24 cellular contexts compared by ENCODE assay signal in genomic region chr13:65921933-65922332, GRCh38.
"Had no signal": no experiment of that assay in that cellular context is flagged by ENCODE, and none has a peak within 500 bp of the region (broad histone marks: within the 10 kb centered on the region; RNA-seq: fewer than 3 reads in every experiment).

No MANE protein-coding gene starts in this region.

- H3K4me1 Mint-ChIP-seq: activated B cell treated with CpG ODN at 0.5 μM for 24 hours; activated naive CD4-positive, alpha-beta T cell treated with anti-CD3 and anti-CD28 coated beads, Interleukin-2, amount 50 U/mL, for 24 hours; memory B cell; stimulated activated effector memory CD8-positive, alpha-beta T cell treated with anti-CD3 and anti-CD28 coated beads, Interleukin-12 subunit alpha, Interleukin-12 subunit beta, amount 100 ng/mL, for 72 hours; stimulated activated naive CD8-positive, alpha-beta T cell treated with anti-CD3 and anti-CD28 coated beads, Interleukin-15, amount 100 ng/mL, for 72 hours had no signal

- H3K4me3 Mint-ChIP-seq: activated B cell treated with CpG ODN at 0.5 μM for 24 hours; activated CD4-positive, alpha-beta memory T cell treated with anti-CD3 and anti-CD28 coated beads for 36 hours; activated naive CD4-positive, alpha-beta T cell treated with anti-CD3 and anti-CD28 coated beads, Interleukin-2, amount 50 U/mL, for 24 hours; memory B cell; natural killer cell treated with Interleukin-12 subunit alpha and Interleukin-12 subunit beta and Interleukin-15 and Interleukin-18, amount 100 ng/mL, for 72 hours; stimulated activated effector memory CD8-positive, alpha-beta T cell treated with anti-CD3 and anti-CD28 coated beads, Interleukin-12 subunit alpha, Interleukin-12 subunit beta, amount 100 ng/mL, for 72 hours; stimulated activated naive CD8-positive, alpha-beta T cell treated with anti-CD3 and anti-CD28 coated beads, Interleukin-15, amount 100 ng/mL, for 72 hours; T-helper 1 cell treated with Interleukin-12 subunit alpha and Interleukin-12 subunit beta and Interleukin-4 antibody, amounts not matched to agents 30 μg/mL and 1 μg/mL, for 36 hours had no signal

- H3K4me1 ChIP-seq: ascending aorta, gastrocnemius medialis, pancreas, psoas muscle, right atrium auricular region, suprapubic skin, tibial nerve had no signal

- H3K9me3 ChIP-seq: ascending aorta, gastrocnemius medialis, pancreas, psoas muscle, right atrium auricular region, suprapubic skin, tibial nerve had no signal

- H3K36me3 ChIP-seq: ascending aorta, gastrocnemius medialis, pancreas, right atrium auricular region, suprapubic skin, tibial nerve had no signal

- DNase-seq: activated B cell treated with CpG ODN at 0.5 μM for 24 hours; activated CD4-positive, alpha-beta memory T cell treated with anti-CD3 and anti-CD28 coated beads for 36 hours; activated CD4-positive, alpha-beta T cell treated with anti-CD3 and anti-CD28 coated beads for 4 hours; activated gamma-delta T cell treated with Interleukin-2 at 50 U/mL for 16 hours; effector CD4-positive, alpha-beta T cell; gastrocnemius medialis; head of caudate nucleus; hypothalamus; left ventricle myocardium superior; pancreas; psoas muscle; stimulated activated CD4-positive, alpha-beta T cell treated with anti-CD3 and anti-CD28 coated beads, Interleukin-2, amount 100 ng/mL, for 24 hours; stimulated activated naive CD8-positive, alpha-beta T cell treated with anti-CD3 and anti-CD28 coated beads, Interleukin-15, amount 100 ng/mL, for 72 hours; T1000 had no signal

- ATAC-seq: gastrocnemius medialis; left ventricle myocardium superior; natural killer cell treated with Interleukin-12 subunit alpha and Interleukin-12 subunit beta and Interleukin-15 and Interleukin-18, amount 100 ng/mL, for 72 hours; pancreas; psoas muscle; stimulated activated effector memory CD8-positive, alpha-beta T cell treated with anti-CD3 and anti-CD28 coated beads, Interleukin-12 subunit alpha, Interleukin-12 subunit beta, amount 100 ng/mL, for 72 hours; stimulated activated naive CD8-positive, alpha-beta T cell treated with anti-CD3 and anti-CD28 coated beads, Interleukin-15, amount 100 ng/mL, for 72 hours had no signal

- H3K27me3 Mint-ChIP-seq: activated B cell treated with CpG ODN at 0.5 μM for 24 hours; activated CD4-positive, alpha-beta memory T cell treated with anti-CD3 and anti-CD28 coated beads for 36 hours; activated naive CD4-positive, alpha-beta T cell treated with anti-CD3 and anti-CD28 coated beads, Interleukin-2, amount 50 U/mL, for 24 hours; memory B cell; stimulated activated naive CD8-positive, alpha-beta T cell treated with anti-CD3 and anti-CD28 coated beads, Interleukin-15, amount 100 ng/mL, for 72 hours had no signal

- H3K4me3 ChIP-seq: ascending aorta, gastrocnemius medialis, pancreas, psoas muscle, right atrium auricular region, skin epidermis, suprapubic skin, tibial nerve had no signal

- H3K9me3 Mint-ChIP-seq: activated B cell treated with CpG ODN at 0.5 μM for 24 hours; T-helper 1 cell treated with Interleukin-12 subunit alpha and Interleukin-12 subunit beta and Interleukin-4 antibody, amounts not matched to agents 30 μg/mL and 1 μg/mL, for 36 hours had no signal

- H3K36me3 Mint-ChIP-seq: activated CD4-positive, alpha-beta memory T cell treated with anti-CD3 and anti-CD28 coated beads for 36 hours; activated naive CD4-positive, alpha-beta T cell treated with anti-CD3 and anti-CD28 coated beads, Interleukin-2, amount 50 U/mL, for 24 hours; memory B cell; natural killer cell treated with Interleukin-12 subunit alpha and Interleukin-12 subunit beta and Interleukin-15 and Interleukin-18, amount 100 ng/mL, for 72 hours; stimulated activated effector memory CD8-positive, alpha-beta T cell treated with anti-CD3 and anti-CD28 coated beads, Interleukin-12 subunit alpha, Interleukin-12 subunit beta, amount 100 ng/mL, for 72 hours had no signal

- H3K27ac Mint-ChIP-seq: activated B cell treated with CpG ODN at 0.5 μM for 24 hours; activated CD4-positive, alpha-beta memory T cell treated with anti-CD3 and anti-CD28 coated beads for 36 hours; activated naive CD4-positive, alpha-beta T cell treated with anti-CD3 and anti-CD28 coated beads, Interleukin-2, amount 50 U/mL, for 24 hours; memory B cell; natural killer cell treated with Interleukin-12 subunit alpha and Interleukin-12 subunit beta and Interleukin-15 and Interleukin-18, amount 100 ng/mL, for 72 hours; stimulated activated effector memory CD8-positive, alpha-beta T cell treated with anti-CD3 and anti-CD28 coated beads, Interleukin-12 subunit alpha, Interleukin-12 subunit beta, amount 100 ng/mL, for 72 hours; stimulated activated naive CD8-positive, alpha-beta T cell treated with anti-CD3 and anti-CD28 coated beads, Interleukin-15, amount 100 ng/mL, for 72 hours; T-helper 1 cell treated with Interleukin-12 subunit alpha and Interleukin-12 subunit beta and Interleukin-4 antibody, amounts not matched to agents 30 μg/mL and 1 μg/mL, for 36 hours had no signal

- H3K27me3 ChIP-seq: ascending aorta, gastrocnemius medialis, pancreas, right atrium auricular region, suprapubic skin, tibial nerve had no signal
